ENCODE assay signal across 9 cellular contexts in the genomic region with DNA sequence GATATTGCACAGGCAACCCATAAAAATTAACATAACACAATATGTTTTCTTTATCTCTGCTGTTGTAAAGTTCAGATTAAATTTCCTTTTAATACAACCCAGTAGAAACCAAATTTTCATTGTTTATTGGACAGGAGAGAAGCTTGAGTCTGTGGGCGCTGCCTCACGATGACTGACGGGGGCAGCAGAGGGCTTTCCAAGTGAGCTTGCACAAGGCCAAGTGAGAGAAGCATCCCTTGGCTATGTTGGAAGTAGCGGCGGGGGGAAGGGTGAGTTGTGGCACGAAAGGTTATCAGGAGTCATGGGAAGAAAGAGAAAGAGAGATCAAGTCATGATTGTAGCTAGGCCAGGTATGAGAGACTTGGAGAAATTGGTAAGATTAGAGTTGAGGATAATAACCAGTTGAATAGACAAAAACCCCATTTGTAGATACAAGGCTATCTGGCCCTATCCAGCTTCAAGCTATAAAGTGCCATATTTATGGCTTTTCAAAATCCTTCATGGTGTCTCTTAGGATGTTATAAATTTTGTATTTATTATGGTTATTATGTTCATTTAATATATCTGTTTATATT.
DNase-seq lines count a peak whose midpoint lies in the region; ATAC-seq and TF ChIP-seq lines count a peak whose summit lies in the region.
"Had no signal": no experiment of that assay in that cellular context is flagged by ENCODE, and none has a peak within 500 bp of the region (broad histone marks: within the 10 kb centered on the region; RNA-seq: fewer than 3 reads in every experiment).

No MANE protein-coding gene starts in this region.

- DNase-seq in ELR (ENCODE audit: low read depth) (peak; percentile 47), SW 1271 (lab: John Stamatoyannopoulos, UW) (peak; percentile 46 to 58), foreskin fibroblast (peak in 1 of 2 donors; percentile 4), osteocyte (ENCODE audit: extremely low spot score, unreplicated experiment) (no peak), gastrocnemius medialis (no peak)
- peak; percentile 24 for DNase-seq in Jurkat, Clone E6-1 (ENCODE audit: low read depth, low spot score)

- intact Hi-C loops in gastrocnemius medialis (cut with DNase I; ENCODE audit: low total_unique reads) = no loop called here

- H3K27ac Mint-ChIP-seq in osteocyte (ENCODE audit: unreplicated experiment) = no peak overlapping the region
- H3K27ac Mint-ChIP-seq: stimulated activated naive CD8-positive, alpha-beta T cell treated with anti-CD3 and anti-CD28 coated beads, Interleukin-15, amount 100 ng/mL, for 72 hours had no signal

- in situ Hi-C loops in gastrocnemius medialis (cut with MboI; ENCODE audit: low sequenced_read_pairs in 4 of 4) = no loop called here

- H3K27ac ChIP-seq in gastrocnemius medialis = no peak overlapping the region

- no peaks in the 10 kb centered on the region for H3K36me3 ChIP-seq in gastrocnemius medialis

- H3K9me3 ChIP-seq in gastrocnemius medialis = no peaks in the 10 kb centered on the region

- peaks cover 12% of the 10 kb centered on the region for H3K9me3 Mint-ChIP-seq in osteocyte (ENCODE audit: unreplicated experiment)

- peak; percentile 58 for ATAC-seq in GM21381 (IDR thresholded peaks at IDR 0.05; ENCODE audit: unreplicated experiment)
- ATAC-seq in gastrocnemius medialis = no peak
- ATAC-seq in HG02840 (IDR thresholded peaks at IDR 0.05; ENCODE audit: low FRiP score, unreplicated experiment) = no peak
- ATAC-seq: stimulated activated naive CD8-positive, alpha-beta T cell treated with anti-CD3 and anti-CD28 coated beads, Interleukin-15, amount 100 ng/mL, for 72 hours had no signal

- no peaks in the 10 kb centered on the region for H3K36me3 Mint-ChIP-seq in osteocyte (ENCODE audit: unreplicated experiment)

- TF ChIP-seq CTCF in foreskin fibroblast (IDR thresholded peaks at IDR 0.05; ENCODE audit: low read depth, low read length) (peak; percentile 33), osteocyte (IDR thresholded peaks at IDR 0.05) (peak; percentile 71), gastrocnemius medialis (IDR thresholded peaks at IDR 0.05 in 4 of 5, conservative IDR thresholded peaks at IDR 0.05 in 1 of 5) (peak in 2 of 5 experiments; percentile 13 to 25)

- no peak for TF ChIP-seq POLR2A in gastrocnemius medialis (IDR thresholded peaks at IDR 0.05)

- no peaks in the 10 kb centered on the region for H3K27me3 ChIP-seq in gastrocnemius medialis

- H3K27me3 Mint-ChIP-seq in osteocyte (ENCODE audit: unreplicated experiment) = peaks cover 35% of the 10 kb centered on the region

- no peak overlapping the region for H3K4me3 ChIP-seq in Jurkat, Clone E6-1 (ENCODE audit: low read length)
- H3K4me3 ChIP-seq in foreskin fibroblast (ENCODE audit: low read depth in 1 of 2, low read length in 2 of 2) = no peak overlapping the region
- H3K4me3 ChIP-seq in gastrocnemius medialis = no peak overlapping the region

- H3K4me1 ChIP-seq in gastrocnemius medialis = no peaks in the 10 kb centered on the region

- no peak overlapping the region for H3K4me3 Mint-ChIP-seq in osteocyte (ENCODE audit: unreplicated experiment)
- H3K4me3 Mint-ChIP-seq: stimulated activated naive CD8-positive, alpha-beta T cell treated with anti-CD3 and anti-CD28 coated beads, Interleukin-15, amount 100 ng/mL, for 72 hours had no signal

- no peaks in the 10 kb centered on the region for H3K4me1 Mint-ChIP-seq in osteocyte (ENCODE audit: unreplicated experiment)
- H3K4me1 Mint-ChIP-seq: stimulated activated naive CD8-positive, alpha-beta T cell treated with anti-CD3 and anti-CD28 coated beads, Interleukin-15, amount 100 ng/mL, for 72 hours had no signal

Comparison
In these comparisons a context has a peak if more than half of its experiments do, and no peak if none do; other contexts are left out.
1. DNase-seq: peak in ELR (single experiment), Jurkat, Clone E6-1 (single experiment) and SW 1271 (2 of 2); none in osteocyte (single experiment) and gastrocnemius medialis (0 of 2).